ENCODE assay signal across 16 cellular contexts in the genomic region with DNA sequence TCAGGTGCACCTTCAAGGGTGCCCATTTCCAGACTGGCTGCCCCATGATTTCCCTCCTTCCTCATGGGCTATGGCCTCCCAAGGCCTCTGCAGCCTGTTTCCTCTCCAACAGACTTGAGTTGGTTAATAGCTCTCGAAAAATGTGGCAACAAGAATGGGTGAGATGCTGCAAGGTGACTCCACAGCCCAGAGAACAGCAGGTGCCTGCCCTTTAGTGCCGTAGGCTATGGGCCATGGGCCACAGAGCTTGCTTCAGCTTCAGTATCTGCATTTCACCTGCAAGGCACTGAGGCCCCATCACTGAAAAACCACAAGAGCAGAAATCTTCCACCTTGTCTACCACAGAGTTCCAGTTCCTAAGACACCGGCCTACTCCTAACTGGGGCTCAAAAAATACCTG.
DNase-seq lines count a peak whose midpoint lies in the region; ATAC-seq and TF ChIP-seq lines count a peak whose summit lies in the region.
"Had no signal": no experiment of that assay in that cellular context is flagged by ENCODE, and none has a peak within 500 bp of the region (broad histone marks: within the 10 kb centered on the region; RNA-seq: fewer than 3 reads in every experiment).

No MANE protein-coding gene starts in this region.

- no peak overlapping the region for H3K4me3 Mint-ChIP-seq in mesothelial cell of epicardium
- H3K4me3 Mint-ChIP-seq: B cell; CD4-positive, alpha-beta T cell had no signal

- no peak overlapping the region for H2BK12ac ChIP-seq in trophoblast cell (ENCODE audit: low read length)

- ATAC-seq in DND-41 (ENCODE audit: insufficient read depth, low read depth) (peak; percentile 49), IMR-90 (ENCODE audit: low read depth) (no peak), HG02798 (IDR thresholded peaks at IDR 0.05; ENCODE audit: poor library complexity, unreplicated experiment) (no peak), HG02588 (IDR thresholded peaks at IDR 0.05; ENCODE audit: unreplicated experiment) (no peak)

- dilution Hi-C loops in IMR-90 (cut with HindIII; ENCODE audit: low sequenced_read_pairs, unreplicated experiment) = no loop called here

- H3K56ac ChIP-seq in IMR-90 (ENCODE audit: extremely low read depth, insufficient read depth, low read length) = no peak overlapping the region

- intact Hi-C loops in IMR-90 (cut with micrococcal nuclease) = no loop called here

- H3K9me3 Mint-ChIP-seq in mesothelial cell of epicardium = peaks cover 13% of the 10 kb centered on the region

- peaks cover 29% of the 10 kb centered on the region for H3K4me1 Mint-ChIP-seq in mesothelial cell of epicardium

- POLR2A ChIA-PET in IMR-90 (lab: Charles Lee; ENCODE audit: unreplicated experiment) = no interaction called here

- no peak overlapping the region for H4K5ac ChIP-seq in IMR-90 (ENCODE audit: low read depth, low read length)

- no peaks in the 10 kb centered on the region for H3K36me3 ChIP-seq in DND-41 (ENCODE audit: insufficient read depth, low read length)
- no peaks in the 10 kb centered on the region for H3K36me3 ChIP-seq in IMR-90 (ENCODE audit: control insufficient read depth, insufficient read depth, low read length)
- no peaks in the 10 kb centered on the region for H3K36me3 ChIP-seq in trophoblast cell (ENCODE audit: control insufficient read depth in 1 of 2, insufficient read depth in 2 of 2, low read length in 2 of 2)

- TF ChIP-seq RAD21 in IMR-90 (IDR thresholded peaks at IDR 0.05; ENCODE audit: low read length) = no peak

- H2BK15ac ChIP-seq in IMR-90 (ENCODE audit: low read depth, low read length) = no peak overlapping the region

- H4K12ac ChIP-seq in trophoblast cell (ENCODE audit: low read depth, low read length) = no peak overlapping the region

- peak; percentile 14 for DNase-seq in DND-41
- DNase-seq in IMR-90 = no peak
- DNase-seq in RPMI8226 = peak; percentile 82
- DNase-seq in trophoblast cell = peak; percentile 40 to 77
- no peak for DNase-seq in mesothelial cell of epicardium (ENCODE audit: low spot score in 2 of 2, unreplicated experiment in 2 of 2)
- DNase-seq: C1 segment of cervical spinal cord; Calu3; CD4-positive, alpha-beta T cell; DMS 273 treated with DMSO at 0.1 percent for 48 hours; DMS79; EL; GM23248; H7 had no signal

- BruUV-seq in IMR-90 (replicated peaks; lab: Mats Ljungman, UMichigan) = no TSS peak

- H2BK20ac ChIP-seq in IMR-90 (ENCODE audit: low read depth, low read length) = 0 out of 2 replicates have a peak overlapping the region, but pooled peaks have one; percentile 5

- H3K79me2 ChIP-seq in DND-41 (ENCODE audit: insufficient read depth, low read length) (no peaks in the 10 kb centered on the region), trophoblast cell (ENCODE audit: control insufficient read depth, insufficient read depth, low read length, poor library complexity) (no peaks in the 10 kb centered on the region)

- peaks cover 10% of the 10 kb centered on the region for H3K9me1 ChIP-seq in IMR-90 (ENCODE audit: insufficient read depth, low read length)

- H3K27ac ChIP-seq in DND-41 (ENCODE audit: low read length) = no peak overlapping the region
- no peak overlapping the region for H3K27ac ChIP-seq in IMR-90 (ENCODE audit: insufficient read depth, low read length)
- no peak overlapping the region for H3K27ac ChIP-seq in trophoblast cell (ENCODE audit: low read depth, low read length)
- H3K27ac ChIP-seq: GM23248 had no signal

- no peaks in the 10 kb centered on the region for H3K36me3 Mint-ChIP-seq in mesothelial cell of epicardium

- peak overlapping the region; percentile 30; the same call in 1 of the 2 replicates for H2BK120ac ChIP-seq in IMR-90 (ENCODE audit: low read depth, low read length)
- H2BK120ac ChIP-seq in trophoblast cell (ENCODE audit: insufficient read depth, low read length, poor library complexity) = no peak overlapping the region

- H2BK5ac ChIP-seq in IMR-90 (ENCODE audit: low read depth, low read length, poor library complexity, severe bottlenecking) (no peak overlapping the region), trophoblast cell (ENCODE audit: low read depth, low read length, poor library complexity) (no peak overlapping the region)

- CTCF ChIA-PET in IMR-90 (lab: Yijun Ruan, JAX) = no interaction called here

- H3K4ac ChIP-seq in IMR-90 (ENCODE audit: low read depth, low read length) (peak overlapping the region; percentile 92; the same call in 1 of the 2 replicates), trophoblast cell (ENCODE audit: low read depth, low read length) (no peak overlapping the region)

- no peak overlapping the region for H3K23ac ChIP-seq in IMR-90 (ENCODE audit: low read depth, low read length)
- H3K23ac ChIP-seq in trophoblast cell (ENCODE audit: low read length) = no peak overlapping the region

- no CpG with 5 or more reads among the region's 3 CpGs for WGBS in IMR-90 (ENCODE audit: extremely low coverage in 2 of 2, insufficient read length in 1 of 2), 2 experiments
- whole genome bisulfite sequencing in trophoblast cell (ENCODE audit: extremely low coverage, insufficient coverage, insufficient read length) = no CpG with 5 or more reads among the region's 3 CpGs

- TF ChIP-seq POLR2A in IMR-90 (IDR thresholded peaks at IDR 0.05; ENCODE audit: low read depth, low read length) = no peak

- H3K18ac ChIP-seq in IMR-90 (ENCODE audit: low read depth, low read length) = no peak overlapping the region
- no peak overlapping the region for H3K18ac ChIP-seq in trophoblast cell (ENCODE audit: low read length)

- H2AFZ ChIP-seq in DND-41 (ENCODE audit: low read depth, low read length) (no peak overlapping the region), IMR-90 (replicated peaks; ENCODE audit: low read length, poor library complexity) (no peak overlapping the region), trophoblast cell (ENCODE audit: insufficient read depth, low read length, poor library complexity) (no peak overlapping the region)
- H2AFZ ChIP-seq: GM23248 had no signal

- no peak overlapping the region for H4K91ac ChIP-seq in IMR-90 (ENCODE audit: insufficient read depth, low read depth, low read length)
- H4K91ac ChIP-seq in trophoblast cell (ENCODE audit: low read depth, low read length) = no peak overlapping the region

- no peaks in the 10 kb centered on the region for H3K27me3 ChIP-seq in DND-41 (ENCODE audit: insufficient read depth, low read length, poor library complexity)
- H3K27me3 ChIP-seq in IMR-90 (ENCODE audit: control insufficient read depth, insufficient read depth, low read length) = no peaks in the 10 kb centered on the region
- no peaks in the 10 kb centered on the region for H3K27me3 ChIP-seq in trophoblast cell (ENCODE audit: insufficient read depth, low read length)

- H4K8ac ChIP-seq in IMR-90 (ENCODE audit: low read depth in 2 of 2, low read length in 2 of 2) = no peak overlapping the region
- H4K8ac ChIP-seq in trophoblast cell (ENCODE audit: low read depth, low read length) = no peak overlapping the region

- H3K79me1 ChIP-seq in IMR-90 (ENCODE audit: low read depth in 1 of 2, low read length in 2 of 2) (0 out of 4 replicates have a peak, but pooled peaks cover 0 to 4% of the 10 kb centered on the region in 2 experiments), trophoblast cell (ENCODE audit: low read length) (peaks cover 2% of the 10 kb centered on the region)

- TF ChIP-seq CTCF in DND-41 (IDR thresholded peaks at IDR 0.05; ENCODE audit: borderline replicate concordance, extremely low read depth, low read length, poor library complexity, severe bottlenecking) = no peak
- no peak for TF ChIP-seq CTCF in IMR-90 (conservative IDR thresholded peaks at IDR 0.05; ENCODE audit: low read depth, low read length)
- TF ChIP-seq CTCF in mesothelial cell of epicardium (IDR thresholded peaks at IDR 0.05; ENCODE audit: unreplicated experiment) = no peak

- H3K4me2 ChIP-seq in DND-41 (ENCODE audit: insufficient read depth, low read length) (no peak overlapping the region), IMR-90 (ENCODE audit: low read depth, low read length) (no peak overlapping the region), trophoblast cell (ENCODE audit: low read length) (no peak overlapping the region)

- H3K27me3 Mint-ChIP-seq in mesothelial cell of epicardium (ENCODE audit: low read depth) = peaks cover 1% of the 10 kb centered on the region

- no peak overlapping the region for H3K27ac Mint-ChIP-seq in mesothelial cell of epicardium
- H3K27ac Mint-ChIP-seq: B cell; CD4-positive, alpha-beta T cell had no signal

- H3K4me3 ChIP-seq in DND-41 (ENCODE audit: low read depth in 1 of 2, low read length in 2 of 2) (no peak overlapping the region), IMR-90 (ENCODE audit: insufficient read depth, low read depth, low read length) (no peak overlapping the region), trophoblast cell (ENCODE audit: low read depth, low read length) (no peak overlapping the region)
- H3K4me3 ChIP-seq: GM23248 had no signal

- H4K20me1 ChIP-seq in DND-41 (ENCODE audit: insufficient read depth, low read length) (no peaks in the 10 kb centered on the region), IMR-90 (ENCODE audit: insufficient read depth, low read length) (no peaks in the 10 kb centered on the region)

- H3K14ac ChIP-seq in IMR-90 (replicated peaks; ENCODE audit: low read depth, low read length) (no peak overlapping the region), trophoblast cell (ENCODE audit: low read length) (no peak overlapping the region)

- 0 out of 2 replicates have a peak overlapping the region, but pooled peaks have one; percentile 35 for H2AK5ac ChIP-seq in IMR-90 (ENCODE audit: low read depth, low read length)
- no peak overlapping the region for H2AK5ac ChIP-seq in trophoblast cell (ENCODE audit: low read length)

- H3K9me3 ChIP-seq in DND-41 (ENCODE audit: insufficient read depth, low read length, severe bottlenecking) = no peaks in the 10 kb centered on the region
- peaks cover 2% of the 10 kb centered on the region; the same call in 1 of the 2 replicates for H3K9me3 ChIP-seq in IMR-90 (ENCODE audit: control insufficient read depth, insufficient read depth, low read length)
- no peaks in the 10 kb centered on the region for H3K9me3 ChIP-seq in trophoblast cell (ENCODE audit: insufficient read depth, low read depth, low read length)

- no peak overlapping the region for H2AK9ac ChIP-seq in IMR-90 (replicated peaks; ENCODE audit: low read depth, low read length, poor library complexity)

- peaks cover 19% of the 10 kb centered on the region for H3K4me1 ChIP-seq in DND-41 (ENCODE audit: insufficient read depth, low read length)
- H3K4me1 ChIP-seq in IMR-90 (ENCODE audit: control insufficient read depth, insufficient read depth, low read length) = peaks cover 9% of the 10 kb centered on the region
- H3K4me1 ChIP-seq in trophoblast cell (ENCODE audit: control insufficient read depth in 1 of 2, insufficient read depth in 2 of 2, low read length in 2 of 2) = peaks cover 7 to 9% of the 10 kb centered on the region in 2 experiments

- H3K9ac ChIP-seq in DND-41 (ENCODE audit: low read depth, low read length) (no peak overlapping the region), IMR-90 (ENCODE audit: low read depth, low read length) (no peak overlapping the region), trophoblast cell (ENCODE audit: low read length) (no peak overlapping the region)
- H3K9ac ChIP-seq: GM23248 had no signal

- in situ Hi-C loops in IMR-90 (cut with MboI; ENCODE audit: low sequenced_read_pairs) = no loop called here

TF ChIP-seq in IMR-90, 13 proteins besides CTCF, POLR2A, EP300 and RAD21 (continues in another document):
- no peak for TF ChIP-seq CHD1 (IDR thresholded peaks at IDR 0.05; ENCODE audit: low read depth, low read length)
- TF ChIP-seq FOS (IDR thresholded peaks at IDR 0.05; ENCODE audit: low read depth, low read length) = no peak
- TF ChIP-seq MAFK (IDR thresholded peaks at IDR 0.05; ENCODE audit: low read depth, low read length) = no peak

Comparison
In these comparisons a context has a peak if more than half of its experiments do, and no peak if none do; other contexts are left out.
1. DNase-seq: peak in DND-41 (single experiment), RPMI8226 (single experiment) and trophoblast cell (2 of 2); none in IMR-90 (single experiment) and mesothelial cell of epicardium (0 of 2).